In the genomic region with DNA sequence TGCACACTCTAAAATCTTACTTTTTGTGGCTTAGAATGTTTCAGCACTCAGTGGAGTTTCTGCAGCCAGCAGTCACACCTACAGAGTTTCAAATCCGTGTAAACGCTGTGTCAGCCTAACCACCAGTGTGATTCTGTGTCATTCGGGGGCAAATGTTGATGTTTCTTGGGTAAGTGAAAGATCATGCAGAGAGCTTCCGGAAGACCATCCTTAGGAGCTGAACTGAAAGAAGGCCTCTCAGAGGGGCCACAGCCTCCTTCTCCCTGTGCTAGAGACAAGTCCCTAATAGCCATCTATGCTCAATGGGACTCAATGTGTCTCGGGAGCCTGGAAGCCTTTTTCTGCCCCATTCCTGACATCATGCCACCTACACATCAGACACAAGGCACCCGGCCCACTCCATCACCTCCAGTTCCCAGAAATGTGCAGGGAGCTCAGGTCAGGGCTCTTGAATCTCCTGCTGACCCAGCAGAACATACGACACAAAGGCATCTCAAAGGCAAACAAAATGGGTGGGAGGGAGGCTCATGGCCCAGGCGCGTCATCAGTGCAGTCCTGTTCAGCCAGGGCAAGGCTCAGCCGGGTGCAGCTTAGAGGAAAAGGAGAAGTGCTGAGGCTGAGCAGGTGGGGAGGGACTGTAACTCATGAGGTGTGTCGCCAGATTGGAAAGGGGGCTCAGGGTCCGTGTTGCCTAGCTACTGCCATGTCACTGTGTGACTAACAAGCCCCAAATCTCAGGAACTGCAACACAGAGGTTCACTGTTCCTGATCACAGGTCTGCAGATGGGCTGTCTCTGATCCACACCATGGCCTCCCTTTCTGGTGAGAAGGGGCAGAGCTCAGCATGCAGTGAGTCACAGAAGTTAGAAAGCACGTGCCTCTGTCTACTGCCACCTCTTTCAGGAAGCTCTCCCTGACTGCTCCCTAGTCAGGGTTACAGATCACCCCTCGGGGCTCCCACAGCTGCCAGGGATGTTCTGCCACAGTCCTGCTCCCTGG, we compare ENCODE assay signal across 8 cellular contexts.
DNase-seq lines count a peak whose midpoint lies in the region; ATAC-seq and TF ChIP-seq lines count a peak whose summit lies in the region.

No MANE protein-coding gene starts in this region.

- H3K4me3 Mint-ChIP-seq in T-helper 17 cell: peak overlapping the region; percentile 68

- no peak for TF ChIP-seq CTCF in left ventricle myocardium inferior (IDR thresholded peaks at IDR 0.05; ENCODE audit: borderline replicate concordance)
- no peak for TF ChIP-seq CTCF in foreskin keratinocyte (conservative IDR thresholded peaks at IDR 0.05)

- H3K4me3 ChIP-seq in left ventricle myocardium inferior: no peak overlapping the region

- peaks cover 10% of the 10 kb centered on the region for H3K9me3 ChIP-seq in left ventricle myocardium inferior (replicated peaks)
- no peaks in the 10 kb centered on the region for H3K9me3 ChIP-seq in T-helper 17 cell (ENCODE audit: control insufficient read depth, low read length, poor library complexity, severe bottlenecking)

- DNase-seq in left ventricle myocardium superior (peak; percentile 9), left ventricle myocardium inferior (no peak), T-helper 17 cell (peak in 1 of 3 donors; percentile 15), foreskin keratinocyte (no peak), NCI-H187 treated with DMSO at 0.1 percent for 48 hours (lab: John Stamatoyannopoulos, UW) (no peak), cerebellar nuclear complex (lab: John Stamatoyannopoulos, UW) (no peak)
- peak; percentile 68 for DNase-seq in stimulated activated CD8-positive, alpha-beta memory T cell treated with anti-CD3 and anti-CD28 coated beads, Interleukin-4, amount 100 ng/mL, for 48 hours

- peaks cover 25% of the 10 kb centered on the region for H3K4me1 Mint-ChIP-seq in T-helper 17 cell

- intact Hi-C loops in left ventricle myocardium superior (cut with micrococcal nuclease): no loop called here
- intact Hi-C loops in left ventricle myocardium inferior (cut with micrococcal nuclease): no loop called here

- H3K4me1 ChIP-seq in left ventricle myocardium inferior (peaks cover 14% of the 10 kb centered on the region), foreskin keratinocyte (peaks cover 16% of the 10 kb centered on the region)

- peak overlapping the region; percentile 88 for H3K27ac Mint-ChIP-seq in T-helper 17 cell

- no peaks in the 10 kb centered on the region for H3K36me3 ChIP-seq in left ventricle myocardium inferior

- H3K27me3 Mint-ChIP-seq in T-helper 17 cell: no peaks in the 10 kb centered on the region

- H3K36me3 Mint-ChIP-seq in T-helper 17 cell (ENCODE audit: low read depth): no peaks in the 10 kb centered on the region

- no peak overlapping the region for H3K27ac ChIP-seq in left ventricle myocardium inferior (replicated peaks)
- no peak overlapping the region for H3K27ac ChIP-seq in foreskin keratinocyte

- H3K27me3 ChIP-seq in left ventricle myocardium inferior (ENCODE audit: low read depth) (no peaks in the 10 kb centered on the region), foreskin keratinocyte (no peaks in the 10 kb centered on the region)

- ATAC-seq in left ventricle myocardium superior (no peak), HG03045 (IDR thresholded peaks at IDR 0.05; ENCODE audit: unreplicated experiment) (peak; percentile 78), T-helper 17 cell (peak; percentile 84), foreskin keratinocyte (peak; percentile 12)

Comparison
In these comparisons a context has a peak if more than half of its experiments do, and no peak if none do; other contexts are left out.
1. DNase-seq: peak in left ventricle myocardium superior (single experiment) and stimulated activated CD8-positive, alpha-beta memory T cell treated with anti-CD3 and anti-CD28 coated beads, Interleukin-4, amount 100 ng/mL, for 48 hours (single experiment); none in left ventricle myocardium inferior (single experiment), foreskin keratinocyte (0 of 2), NCI-H187 treated with DMSO at 0.1 percent for 48 hours (single experiment) and cerebellar nuclear complex (0 of 2).